In the genomic region with DNA sequence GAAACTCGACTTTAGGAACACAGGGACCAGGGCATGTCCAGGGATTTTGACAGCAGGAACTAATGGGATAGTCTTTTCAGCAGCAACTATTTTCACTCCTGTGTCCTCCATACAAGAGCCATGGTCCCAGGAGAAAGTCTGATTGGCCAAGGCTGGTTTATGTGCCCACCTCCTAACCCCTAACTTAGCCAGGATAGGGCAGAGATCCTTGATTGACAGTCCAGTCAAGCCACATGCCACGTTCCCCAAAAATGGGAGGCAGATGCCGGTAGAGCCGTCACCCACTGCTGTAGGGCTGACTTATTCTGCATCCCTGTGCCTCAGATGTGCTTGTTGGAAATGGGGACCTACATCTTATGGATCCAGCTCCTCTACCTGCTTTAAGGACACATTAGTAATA, we compare ENCODE assay signal across 1 cellular context.
TF ChIP-seq lines count a peak whose summit lies in the region.

No MANE protein-coding gene starts in this region.

TF ChIP-seq in SK-N-SH treated with all-trans-retinoic acid at 6 μM for 48 hours, 23 proteins besides CTCF, POLR2A, EP300 and RAD21 (continued from another document):
- TF ChIP-seq ZC3H10 (CRISPR knock-in tag; IDR thresholded peaks at IDR 0.05), result no peak
